ENCODE assay signal across 31 cellular contexts in genomic region chr14:56268653-56269052, GRCh38.
DNase-seq lines count a peak whose midpoint lies in the region; FAIRE-seq and TF ChIP-seq lines count a peak whose summit lies in the region.
"Had no signal": no experiment of that assay in that cellular context is flagged by ENCODE, and none has a peak within 500 bp of the region (broad histone marks: within the 10 kb centered on the region; RNA-seq: fewer than 3 reads in every experiment).

No MANE protein-coding gene starts in this region.

- H2BK5ac ChIP-seq in mesendoderm (ENCODE audit: low read length), result no peak overlapping the region

- H2BK120ac ChIP-seq in mesendoderm (ENCODE audit: low read depth, low read length), result no peak overlapping the region

- no peak overlapping the region for H3K4me2 ChIP-seq in mesendoderm (ENCODE audit: low read length)
- H3K4me2 ChIP-seq: BLaER1 had no signal

- peak; percentile 58 for FAIRE-seq in bronchial epithelial cell (lab: Jason Lieb, UNC)
- FAIRE-seq: GM12892, keratinocyte, TTC549 had no signal

- no peak overlapping the region for H3K18ac ChIP-seq in mesendoderm (ENCODE audit: low read length)

- H3K27me3 ChIP-seq in bronchial epithelial cell (ENCODE audit: control insufficient read depth, insufficient read depth, low read length) (no peaks in the 10 kb centered on the region), mesendoderm (ENCODE audit: insufficient read depth, low read length, poor library complexity) (no peaks in the 10 kb centered on the region)
- H3K27me3 ChIP-seq: BLaER1, cardiac muscle cell, neutrophil, right lobe of liver, testis had no signal

- H3K36me3 Mint-ChIP-seq in HFFc6 (ENCODE audit: low read depth), result no peaks in the 10 kb centered on the region; the same call in 1 of the 2 replicates
- H3K36me3 Mint-ChIP-seq: mesothelial cell of epicardium had no signal

- no peak overlapping the region for H4K5ac ChIP-seq in mesendoderm (ENCODE audit: low read length)

- H2BK15ac ChIP-seq in mesendoderm (replicated peaks; ENCODE audit: low read depth), result no peak overlapping the region

- no peak overlapping the region for H3K27ac ChIP-seq in mesendoderm (ENCODE audit: low read depth, low read length)
- H3K27ac ChIP-seq: BLaER1, cardiac muscle cell, neutrophil, prostate gland, right lobe of liver, SK-N-MC, testis had no signal

- H3K23ac ChIP-seq in mesendoderm (ENCODE audit: low read length), result no peak overlapping the region

- peak overlapping the region; percentile 55 for H3K4me3 Mint-ChIP-seq in HFFc6
- H3K4me3 Mint-ChIP-seq: activated CD4-positive, alpha-beta memory T cell treated with anti-CD3 and anti-CD28 coated beads, Interleukin-2, amount 10 ng/mL, durations not matched to agents 7 days and 5 days; mesothelial cell of epicardium; stimulated activated naive CD8-positive, alpha-beta T cell treated with anti-CD3 and anti-CD28 coated beads, Interleukin-15, Interleukin-2, amounts not matched to agents 100 ng/mL and 50 ng/mL, for 24 hours; T-helper 1 cell treated with Interleukin-12 subunit alpha and Interleukin-12 subunit beta and Interleukin-4 antibody, amounts not matched to agents 30 μg/mL and 1 μg/mL, for 36 hours had no signal

- H4K8ac ChIP-seq in mesendoderm (ENCODE audit: low read depth, low read length), result no peak overlapping the region

- DNase-seq in AG10803 (ENCODE audit: low read depth) (peak; percentile 4), HFFc6 (no peak), bronchial epithelial cell (ENCODE audit: low read depth) (no peak), mesendoderm (peak; percentile 88), occipital lobe (lab: John Stamatoyannopoulos, UW) (no peak), NCI-H2196 treated with DMSO at 0.1 percent for 48 hours (lab: John Stamatoyannopoulos, UW; ENCODE audit: unreplicated experiment) (no peak)
- no peak for DNase-seq in central memory CD4-positive, alpha-beta T cell
- DNase-seq: activated CD4-positive, alpha-beta memory T cell treated with anti-CD3 and anti-CD28 coated beads, Interleukin-2, amount 10 ng/mL, durations not matched to agents 7 days and 5 days; activated CD8-positive, alpha-beta memory T cell treated with anti-CD3 and anti-CD28 coated beads, Interleukin-2, amount 50 U/mL, for 4 hours; activated naive CD4-positive, alpha-beta T cell treated with Interleukin-2 at 50 U/mL for 16 hours; cortex of kidney; effector memory CD4-positive, alpha-beta T cell; erythroblast; head of caudate nucleus; NCI-H1694 treated with DMSO at 0.1 percent for 48 hours; NCI-H446 treated with DMSO at 0.1 percent for 48 hours; right lobe of liver; RPMI8226; stimulated activated CD8-positive, alpha-beta memory T cell treated with anti-CD3 and anti-CD28 coated beads, Interleukin-4, amount 100 ng/mL, for 48 hours; testis had no signal

- H3K4me1 Mint-ChIP-seq in HFFc6 (ENCODE audit: low read depth), result peaks cover 65% of the 10 kb centered on the region
- H3K4me1 Mint-ChIP-seq: activated CD4-positive, alpha-beta memory T cell treated with anti-CD3 and anti-CD28 coated beads, Interleukin-2, amount 10 ng/mL, durations not matched to agents 7 days and 5 days; mesothelial cell of epicardium had no signal

- no peak overlapping the region for H3K4ac ChIP-seq in mesendoderm (ENCODE audit: low read depth, low read length)

- H3K4me3 ChIP-seq in AG10803 (ENCODE audit: low read length), result no peak overlapping the region
- no peak overlapping the region for H3K4me3 ChIP-seq in bronchial epithelial cell (ENCODE audit: low read depth, low read length)
- H3K4me3 ChIP-seq in mesendoderm (ENCODE audit: low read length), result no peak overlapping the region
- H3K4me3 ChIP-seq: BLaER1, cardiac muscle cell, prostate gland, right lobe of liver, SK-N-MC, testis had no signal

- no peaks in the 10 kb centered on the region for H3K79me2 ChIP-seq in mesendoderm (ENCODE audit: control insufficient read depth, insufficient read depth, low read length)

- TF ChIP-seq CTCF in AG10803 (conservative IDR thresholded peaks at IDR 0.05; ENCODE audit: low read length) (no peak), HFFc6 (IDR thresholded peaks at IDR 0.05) (no peak), bronchial epithelial cell (IDR thresholded peaks at IDR 0.05; ENCODE audit: insufficient read depth, low read length, severe bottlenecking) (no peak)

- no CpG with 5 or more reads among the region's 5 CpGs for WGBS in mesendoderm (ENCODE audit: extremely low coverage, insufficient coverage, low lambda C conversion rate)

- no peaks in the 10 kb centered on the region for H3K9me3 Mint-ChIP-seq in HFFc6
- H3K9me3 Mint-ChIP-seq: activated CD4-positive, alpha-beta memory T cell treated with anti-CD3 and anti-CD28 coated beads, Interleukin-2, amount 10 ng/mL, durations not matched to agents 7 days and 5 days; mesothelial cell of epicardium; stimulated activated naive CD8-positive, alpha-beta T cell treated with anti-CD3 and anti-CD28 coated beads, Interleukin-15, Interleukin-2, amounts not matched to agents 100 ng/mL and 50 ng/mL, for 24 hours; T-helper 1 cell treated with Interleukin-12 subunit alpha and Interleukin-12 subunit beta and Interleukin-4 antibody, amounts not matched to agents 30 μg/mL and 1 μg/mL, for 36 hours had no signal

- peak overlapping the region; percentile 48 for H3K27ac Mint-ChIP-seq in HFFc6
- H3K27ac Mint-ChIP-seq: activated CD4-positive, alpha-beta memory T cell treated with anti-CD3 and anti-CD28 coated beads, Interleukin-2, amount 10 ng/mL, durations not matched to agents 7 days and 5 days; mesothelial cell of epicardium; stimulated activated naive CD8-positive, alpha-beta T cell treated with anti-CD3 and anti-CD28 coated beads, Interleukin-15, Interleukin-2, amounts not matched to agents 100 ng/mL and 50 ng/mL, for 24 hours; T-helper 1 cell treated with Interleukin-12 subunit alpha and Interleukin-12 subunit beta and Interleukin-4 antibody, amounts not matched to agents 30 μg/mL and 1 μg/mL, for 36 hours had no signal

- H3K36me3 ChIP-seq in bronchial epithelial cell (ENCODE audit: control insufficient read depth, insufficient read depth, low read length) (no peaks in the 10 kb centered on the region), mesendoderm (ENCODE audit: control insufficient read depth, insufficient read depth, low read length) (no peaks in the 10 kb centered on the region)
- H3K36me3 ChIP-seq: cardiac muscle cell, neutrophil, prostate gland, right lobe of liver had no signal

- H3K27me3 Mint-ChIP-seq in HFFc6 (ENCODE audit: insufficient read depth), result no peaks in the 10 kb centered on the region; the same call in 1 of the 2 replicates
- H3K27me3 Mint-ChIP-seq: activated CD4-positive, alpha-beta memory T cell treated with anti-CD3 and anti-CD28 coated beads, Interleukin-2, amount 10 ng/mL, durations not matched to agents 7 days and 5 days; stimulated activated naive CD8-positive, alpha-beta T cell treated with anti-CD3 and anti-CD28 coated beads, Interleukin-15, Interleukin-2, amounts not matched to agents 100 ng/mL and 50 ng/mL, for 24 hours had no signal

- no peak overlapping the region for H2AK5ac ChIP-seq in mesendoderm (ENCODE audit: low read length)

- peaks cover 3% of the 10 kb centered on the region for H3K4me1 ChIP-seq in mesendoderm (ENCODE audit: control insufficient read depth, low read depth, low read length)
- H3K4me1 ChIP-seq: BLaER1, prostate gland, right lobe of liver, testis had no signal

- H3K9ac ChIP-seq in mesendoderm (ENCODE audit: low read length), result no peak overlapping the region
- H3K9ac ChIP-seq: BLaER1 had no signal

- H3K56ac ChIP-seq in mesendoderm (ENCODE audit: low read length), result no peak overlapping the region

- H3K79me1 ChIP-seq in mesendoderm (ENCODE audit: low read length), result no peaks in the 10 kb centered on the region

Comparison
In these comparisons a context has a peak if more than half of its experiments do, and no peak if none do; other contexts are left out.
1. DNase-seq: peak in AG10803 (single experiment) and mesendoderm (single experiment); none in HFFc6 (single experiment), bronchial epithelial cell (single experiment), central memory CD4-positive, alpha-beta T cell (single experiment), occipital lobe (single experiment) and NCI-H2196 treated with DMSO at 0.1 percent for 48 hours (single experiment).